19 cellular contexts compared by ENCODE assay signal in the genomic region with DNA sequence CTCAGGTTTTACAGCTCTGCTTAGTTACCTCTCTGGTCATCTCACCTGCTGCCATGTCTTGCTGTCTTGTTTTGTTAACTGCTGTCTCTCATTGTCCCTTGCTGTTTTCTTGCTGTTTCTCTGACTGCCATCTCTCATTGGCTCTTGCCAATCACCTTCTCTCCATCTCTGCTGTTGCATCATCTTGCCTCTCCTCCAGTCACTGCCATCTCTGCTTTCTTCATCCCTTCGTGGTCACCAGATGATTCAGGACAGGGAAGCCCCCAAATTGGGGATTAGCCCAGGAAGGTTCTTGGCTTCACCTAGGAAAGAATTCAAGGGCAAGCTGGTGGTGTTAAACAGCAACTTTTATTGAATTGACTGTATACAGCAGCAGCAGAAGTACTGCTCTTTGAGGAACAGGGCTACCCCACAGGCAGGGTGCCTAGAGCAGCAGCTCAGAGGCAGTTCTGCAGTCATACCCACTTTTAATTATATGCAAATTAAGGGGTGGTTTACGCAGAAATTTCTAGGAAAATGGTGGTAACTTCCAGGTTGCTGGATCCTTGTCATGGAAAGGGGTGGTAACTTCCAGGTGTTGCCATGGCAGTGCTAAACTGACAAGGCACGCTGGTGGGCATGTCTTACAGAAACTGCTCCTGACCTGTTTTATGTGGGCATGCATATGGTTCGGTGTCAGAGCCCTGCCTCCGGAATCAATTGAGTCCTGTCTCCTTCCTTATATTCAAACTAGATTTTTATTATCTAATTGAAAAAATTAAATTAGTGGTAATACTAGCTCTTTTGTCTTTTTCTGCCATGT. TPM values are rescaled to one million over a fixed set of nuclear protein-coding genes. Genes with fewer than 3 reads are reported as not detected.
DNase-seq lines count a peak whose midpoint lies in the region; ATAC-seq and TF ChIP-seq lines count a peak whose summit lies in the region.
"Had no signal": no experiment of that assay in that cellular context is flagged by ENCODE, and none has a peak within 500 bp of the region (broad histone marks: within the 10 kb centered on the region; RNA-seq: fewer than 3 reads in every experiment).

No MANE protein-coding gene starts in this region.

- no peaks in the 10 kb centered on the region for H3K27me3 ChIP-seq in cardiac muscle cell
- H3K27me3 ChIP-seq: esophagus muscularis mucosa, tibial nerve had no signal

- H3K4me1 ChIP-seq in cardiac muscle cell (ENCODE audit: low read depth) = no peaks in the 10 kb centered on the region
- H3K4me1 ChIP-seq: esophagus muscularis mucosa, tibial nerve had no signal

- H3K36me3 Mint-ChIP-seq in activated B cell treated with CpG ODN at 0.5 μM for 24 hours (ENCODE audit: low read depth) = peaks cover 73% of the 10 kb centered on the region
- H3K36me3 Mint-ChIP-seq in glutamatergic neuron (ENCODE audit: unreplicated experiment) = peaks cover 28% of the 10 kb centered on the region

- H3K27ac ChIP-seq in cardiac muscle cell = peak overlapping the region; percentile 53
- H3K27ac ChIP-seq: esophagus muscularis mucosa, RWPE1, tibial nerve had no signal

- H3K27me3 Mint-ChIP-seq in activated B cell treated with CpG ODN at 0.5 μM for 24 hours (no peaks in the 10 kb centered on the region), glutamatergic neuron (ENCODE audit: unreplicated experiment) (peaks cover 4% of the 10 kb centered on the region)
- H3K27me3 Mint-ChIP-seq in stimulated activated naive CD8-positive, alpha-beta T cell treated with anti-CD3 and anti-CD28 coated beads, Interleukin-15, amount 100 ng/mL, for 72 hours = no peaks in the 10 kb centered on the region

- H3K4me3 Mint-ChIP-seq in activated B cell treated with CpG ODN at 0.5 μM for 24 hours = no peak overlapping the region
- H3K4me3 Mint-ChIP-seq in glutamatergic neuron (ENCODE audit: unreplicated experiment) = no peak overlapping the region
- peak overlapping the region in 1 of 2 donors; percentile 4 for H3K4me3 Mint-ChIP-seq in stimulated activated naive CD8-positive, alpha-beta T cell treated with anti-CD3 and anti-CD28 coated beads, Interleukin-15, amount 100 ng/mL, for 72 hours

- H3K27ac Mint-ChIP-seq in activated B cell treated with CpG ODN at 0.5 μM for 24 hours = peak overlapping the region; percentile 5
- peak overlapping the region; percentile 17 for H3K27ac Mint-ChIP-seq in glutamatergic neuron (ENCODE audit: unreplicated experiment)
- H3K27ac Mint-ChIP-seq in stimulated activated naive CD8-positive, alpha-beta T cell treated with anti-CD3 and anti-CD28 coated beads, Interleukin-15, amount 100 ng/mL, for 72 hours = peak overlapping the region; percentile 91 to 92

- CTCF ChIA-PET in activated B cell treated with CpG ODN at 0.5 μM for 24 hours (lab: Charles Lee) = no interaction called here

- no peak overlapping the region for H3K4me3 ChIP-seq in cardiac muscle cell
- H3K4me3 ChIP-seq: esophagus muscularis mucosa, tibial nerve had no signal

- POLR2A ChIA-PET in activated B cell treated with CpG ODN at 0.5 μM for 24 hours (lab: Charles Lee) = interaction anchor here (0.6 kb wide), 1 partner anchor 447 kb away, joined by 4 read pairs; no protein-coding TSS in a partner anchor

- peaks cover 15% of the 10 kb centered on the region for H3K9me3 Mint-ChIP-seq in activated B cell treated with CpG ODN at 0.5 μM for 24 hours
- H3K9me3 Mint-ChIP-seq in glutamatergic neuron (ENCODE audit: unreplicated experiment) = peaks cover 17% of the 10 kb centered on the region
- peaks cover 5 to 8% of the 10 kb centered on the region in 2 donors for H3K9me3 Mint-ChIP-seq in stimulated activated naive CD8-positive, alpha-beta T cell treated with anti-CD3 and anti-CD28 coated beads, Interleukin-15, amount 100 ng/mL, for 72 hours

- no peak for DNase-seq in cardiac muscle cell (ENCODE audit: low read depth in 1 of 2, low spot score in 1 of 2)
- DNase-seq in cardiac septum (ENCODE audit: low spot score) = no peak
- no peak for DNase-seq in activated B cell treated with CpG ODN at 0.5 μM for 24 hours
- no peak for DNase-seq in glutamatergic neuron
- peak in 1 of 2 donors; percentile 31 for DNase-seq in stimulated activated naive CD8-positive, alpha-beta T cell treated with anti-CD3 and anti-CD28 coated beads, Interleukin-15, amount 100 ng/mL, for 72 hours
- DNase-seq in dermis blood vessel endothelial cell = no peak
- no peak for DNase-seq in NCI-H524 treated with DMSO at 0.1 percent for 48 hours (lab: John Stamatoyannopoulos, UW)
- DNase-seq in DMS53 treated with DMSO at 0.1 percent for 48 hours (lab: John Stamatoyannopoulos, UW; ENCODE audit: unreplicated experiment) = no peak
- DNase-seq: activated CD4-positive, alpha-beta T cell treated with anti-CD3 and anti-CD28 coated beads for 48 hours; amygdala; effector CD4-positive, alpha-beta T cell; MV-4-11; NCI-H187 treated with DMSO at 0.1 percent for 48 hours; NCI-H345; occipital lobe; stimulated activated CD4-positive, alpha-beta T cell treated with anti-CD3 and anti-CD28 coated beads, Interleukin-15, amount 100 ng/mL, for 24 hours had no signal

- H3K9me3 ChIP-seq in cardiac muscle cell (ENCODE audit: low read depth) = no peaks in the 10 kb centered on the region
- H3K9me3 ChIP-seq: esophagus muscularis mucosa, tibial nerve had no signal

- no peak for ATAC-seq in activated B cell treated with CpG ODN at 0.5 μM for 24 hours (ENCODE audit: low read depth)
- ATAC-seq in stimulated activated naive CD8-positive, alpha-beta T cell treated with anti-CD3 and anti-CD28 coated beads, Interleukin-15, amount 100 ng/mL, for 72 hours = peak; percentile 85

- no peak for TF ChIP-seq CTCF in cardiac muscle cell (IDR thresholded peaks at IDR 0.05; ENCODE audit: low read depth, low read length)
- no peak for TF ChIP-seq CTCF in activated B cell treated with CpG ODN at 0.5 μM for 24 hours (IDR thresholded peaks at IDR 0.05)
- TF ChIP-seq CTCF in glutamatergic neuron (IDR thresholded peaks at IDR 0.05; ENCODE audit: partially characterized antibody, unreplicated experiment) = no peak

- intact Hi-C loops in cardiac septum (cut with DNase I) (no loop called here), activated B cell treated with CpG ODN at 0.5 μM for 24 hours (cut with micrococcal nuclease) (no loop called here)

- H3K4me1 Mint-ChIP-seq in activated B cell treated with CpG ODN at 0.5 μM for 24 hours (peaks cover 5% of the 10 kb centered on the region), glutamatergic neuron (ENCODE audit: low read depth, unreplicated experiment) (no peaks in the 10 kb centered on the region)
- H3K4me1 Mint-ChIP-seq in stimulated activated naive CD8-positive, alpha-beta T cell treated with anti-CD3 and anti-CD28 coated beads, Interleukin-15, amount 100 ng/mL, for 72 hours = peaks cover 21% of the 10 kb centered on the region

- peaks cover 35% of the 10 kb centered on the region for H3K36me3 ChIP-seq in cardiac muscle cell

RNA-seq across cellular contexts. Expression of gene SUCO, which starts 33.4 kb away (rescaled TPM):
- total RNA-seq in cardiac muscle cell = 41.4 and 48.6 TPM in 2 replicates
- 23.0 and 28.9 TPM in 2 replicates for polyA plus RNA-seq in cardiac muscle cell
- 27.4 TPM for total RNA-seq in cardiac septum
- 35.2 and 47.1 TPM in 2 replicates for total RNA-seq in activated B cell treated with CpG ODN at 0.5 μM for 24 hours
- 51.7 TPM for total RNA-seq in glutamatergic neuron (ENCODE audit: unreplicated experiment)
- total RNA-seq in dermis blood vessel endothelial cell = 30.8 and 32.7 TPM in 2 replicates

Comparison
In these comparisons a context has a peak if more than half of its experiments do, and no peak if none do; other contexts are left out.
1. H3K27ac Mint-ChIP-seq: peak in every context shown above with its lines; median percentile 92 in stimulated activated naive CD8-positive, alpha-beta T cell treated with anti-CD3 and anti-CD28 coated beads, Interleukin-15, amount 100 ng/mL, for 72 hours; 17 in glutamatergic neuron; 5 in activated B cell treated with CpG ODN at 0.5 μM for 24 hours.